In the genomic region with DNA sequence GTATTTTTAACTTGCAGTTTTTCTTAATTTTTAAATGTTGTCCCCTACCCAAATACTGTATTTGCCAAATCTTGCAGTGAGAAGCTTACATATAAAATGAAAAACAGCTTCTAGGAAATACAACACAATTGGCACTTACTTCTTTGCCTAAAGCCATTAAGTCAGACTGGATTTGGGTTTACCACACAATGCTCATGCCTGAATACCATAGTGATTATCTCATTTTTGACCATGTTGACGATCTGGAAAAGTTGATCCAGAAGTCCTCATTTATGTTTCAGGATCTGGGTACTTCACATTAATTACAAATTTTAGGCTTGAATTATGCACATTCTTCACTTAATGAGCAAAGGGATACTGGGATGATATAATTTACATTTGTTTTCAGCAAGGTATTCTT, we compare ENCODE assay signal across 12 cellular contexts. TPM values are rescaled to one million over a fixed set of nuclear protein-coding genes. Genes with fewer than 3 reads are reported as not detected.
DNase-seq lines count a peak whose midpoint lies in the region; ATAC-seq and TF ChIP-seq lines count a peak whose summit lies in the region.
"Had no signal": no experiment of that assay in that cellular context is flagged by ENCODE, and none has a peak within 500 bp of the region (broad histone marks: within the 10 kb centered on the region; RNA-seq: fewer than 3 reads in every experiment).

No MANE protein-coding gene starts in this region.

- POLR2A ChIA-PET in activated B cell treated with CpG ODN at 0.5 μM for 24 hours (lab: Charles Lee) = interaction anchor here (6.2 kb wide), 1 partner anchor 34 kb away, joined by 125 read pairs; no protein-coding TSS in a partner anchor

- CTCF ChIA-PET in activated B cell treated with CpG ODN at 0.5 μM for 24 hours (lab: Charles Lee) = no interaction called here

- H3K9me3 Mint-ChIP-seq in activated T-cell treated with anti-CD3 and anti-CD28 coated beads, Interleukin-2, amount 50 U/mL, for 24 hours = no peaks in the 10 kb centered on the region
- H3K9me3 Mint-ChIP-seq in activated B cell treated with CpG ODN at 0.5 μM for 24 hours = no peaks in the 10 kb centered on the region

- no peaks in the 10 kb centered on the region for H3K27me3 ChIP-seq in skeletal muscle satellite cell (ENCODE audit: control insufficient read depth, insufficient read depth, low read length)

- H3K4me1 ChIP-seq in skeletal muscle satellite cell (ENCODE audit: control insufficient read depth, insufficient read depth, low read length) = peaks cover 17% of the 10 kb centered on the region

- no peaks in the 10 kb centered on the region for H3K27me3 Mint-ChIP-seq in activated T-cell treated with anti-CD3 and anti-CD28 coated beads, Interleukin-2, amount 50 U/mL, for 24 hours
- no peaks in the 10 kb centered on the region for H3K27me3 Mint-ChIP-seq in activated B cell treated with CpG ODN at 0.5 μM for 24 hours

- H3K36me3 Mint-ChIP-seq in activated T-cell treated with anti-CD3 and anti-CD28 coated beads, Interleukin-2, amount 50 U/mL, for 24 hours (ENCODE audit: low read depth) = peaks cover 67% of the 10 kb centered on the region
- H3K36me3 Mint-ChIP-seq in activated B cell treated with CpG ODN at 0.5 μM for 24 hours (ENCODE audit: low read depth) = peaks cover 52% of the 10 kb centered on the region

- TF ChIP-seq POLR2A in lower leg skin (IDR thresholded peaks at IDR 0.05) = no peak

- TF ChIP-seq CTCF in activated B cell treated with CpG ODN at 0.5 μM for 24 hours (IDR thresholded peaks at IDR 0.05) (no peak), lower leg skin (IDR thresholded peaks at IDR 0.05) (no peak)

- peaks cover 47% of the 10 kb centered on the region for H3K36me3 ChIP-seq in skeletal muscle satellite cell (ENCODE audit: insufficient read depth, low read length)

- H3K4me3 ChIP-seq in skeletal muscle satellite cell (ENCODE audit: low read length) (no peak overlapping the region), lower leg skin (ENCODE audit: low read depth, poor library complexity, severe bottlenecking) (no peak overlapping the region)

- no peak overlapping the region for H3K9ac ChIP-seq in skeletal muscle satellite cell (ENCODE audit: low read depth, low read length)

- no peak for DNase-seq in activated T-cell treated with anti-CD3 and anti-CD28 coated beads, Interleukin-2, amount 50 U/mL, for 24 hours
- DNase-seq in activated T-cell treated with anti-CD3 and anti-CD28 coated beads, Interleukin-2, amount 50 U/mL, for 1 hour = no peak
- DNase-seq in activated B cell treated with CpG ODN at 0.5 μM for 24 hours = no peak
- DNase-seq in fibroblast of peridontal ligament (ENCODE audit: extremely low read depth) = peak; percentile 56
- DNase-seq in lower leg skin (ENCODE audit: low spot score in 2 of 2) = no peak
- DNase-seq in NOMO-1 treated with dmso at 0.1 percent for 144 hours (lab: John Stamatoyannopoulos, UW; ENCODE audit: unreplicated experiment) = no peak
- DNase-seq in NCI-H2196 treated with DMSO at 0.1 percent for 48 hours (lab: John Stamatoyannopoulos, UW; ENCODE audit: unreplicated experiment) = no peak
- DNase-seq: left ventricle myocardium inferior, NCI-H187 treated with DMSO at 0.1 percent for 48 hours, T1000 had no signal

- WGBS in lower leg skin, 2 donors = 33 to 39% methylated on average over 1 of the region's 1 CpG

- peak overlapping the region; percentile 80 for H3K4me2 ChIP-seq in skeletal muscle satellite cell (ENCODE audit: low read length)

- intact Hi-C loops in activated B cell treated with CpG ODN at 0.5 μM for 24 hours (cut with micrococcal nuclease) (no loop called here), lower leg skin (cut with DNase I; ENCODE audit: low total_unique reads) (no loop called here)

- H3K4me1 Mint-ChIP-seq in activated T-cell treated with anti-CD3 and anti-CD28 coated beads, Interleukin-2, amount 50 U/mL, for 24 hours (ENCODE audit: low read depth) = peaks cover 49% of the 10 kb centered on the region
- peaks cover 36% of the 10 kb centered on the region for H3K4me1 Mint-ChIP-seq in activated B cell treated with CpG ODN at 0.5 μM for 24 hours

- no peaks in the 10 kb centered on the region for H3K9me3 ChIP-seq in skeletal muscle satellite cell (replicated peaks; ENCODE audit: low read length)
- H3K9me3 ChIP-seq: left ventricle myocardium inferior, thoracic aorta had no signal

- H3K27ac Mint-ChIP-seq in activated T-cell treated with anti-CD3 and anti-CD28 coated beads, Interleukin-2, amount 50 U/mL, for 24 hours = peak overlapping the region; percentile 81
- no peak overlapping the region for H3K27ac Mint-ChIP-seq in activated B cell treated with CpG ODN at 0.5 μM for 24 hours

- H3K4me3 Mint-ChIP-seq in activated T-cell treated with anti-CD3 and anti-CD28 coated beads, Interleukin-2, amount 50 U/mL, for 24 hours = peak overlapping the region; percentile 95
- peak overlapping the region; percentile 100 for H3K4me3 Mint-ChIP-seq in activated B cell treated with CpG ODN at 0.5 μM for 24 hours

- no peak for ATAC-seq in activated B cell treated with CpG ODN at 0.5 μM for 24 hours (ENCODE audit: low read depth)

RNA-seq across cellular contexts. Expression of gene RNF6, which starts 2.4 kb away (rescaled TPM):
- 47.5 and 48.3 TPM in 2 replicates for total RNA-seq in activated B cell treated with CpG ODN at 0.5 μM for 24 hours
- 22.3 and 26.9 TPM in 2 replicates for total RNA-seq in skeletal muscle satellite cell (2012; rRNA removed)
- total RNA-seq in lower leg skin = 10 to 100 TPM; 24.3 to 30.3 (median 26.1) TPM

RNA-seq across cellular contexts. Expression of gene CDK8, which starts 34.2 kb away (rescaled TPM):
- total RNA-seq in activated B cell treated with CpG ODN at 0.5 μM for 24 hours (10.9 and 12.8 TPM in 2 replicates), lower leg skin (10 to 100 TPM in 2 of 4 donors, 1 to 10 TPM in 2; 7.4 to 11.5 (median 10.4) TPM)
- 16.2 and 16.8 TPM in 2 replicates for total RNA-seq in skeletal muscle satellite cell (2012; rRNA removed)
